ENCODE assay signal across 9 cellular contexts in genomic region chr2:100906679-100907078, GRCh38.
"Had no signal": no experiment of that assay in that cellular context is flagged by ENCODE, and none has a peak within 500 bp of the region (broad histone marks: within the 10 kb centered on the region; RNA-seq: fewer than 3 reads in every experiment).

No MANE protein-coding gene starts in this region.

- DNase-seq: H9, HCEC 1CT, IMR-90, KBM-7 had no signal

- H3K4me2 ChIP-seq: GM23338, KMS-11 had no signal

- H3K4me3 ChIP-seq: GM23338 had no signal

- H3K27ac ChIP-seq: KMS-11 had no signal

- H3K4me3 Mint-ChIP-seq: GM23338, H9 had no signal

- H3K9ac ChIP-seq: KMS-11 had no signal

- FAIRE-seq: H1, H54, HTR-8/SVneo had no signal

- H3K27ac Mint-ChIP-seq: H9 had no signal

- H2AFZ ChIP-seq: GM23338 had no signal

- H3K9me3 Mint-ChIP-seq: GM23338, H9 had no signal
